3 cellular contexts compared by ENCODE assay signal in the genomic region with DNA sequence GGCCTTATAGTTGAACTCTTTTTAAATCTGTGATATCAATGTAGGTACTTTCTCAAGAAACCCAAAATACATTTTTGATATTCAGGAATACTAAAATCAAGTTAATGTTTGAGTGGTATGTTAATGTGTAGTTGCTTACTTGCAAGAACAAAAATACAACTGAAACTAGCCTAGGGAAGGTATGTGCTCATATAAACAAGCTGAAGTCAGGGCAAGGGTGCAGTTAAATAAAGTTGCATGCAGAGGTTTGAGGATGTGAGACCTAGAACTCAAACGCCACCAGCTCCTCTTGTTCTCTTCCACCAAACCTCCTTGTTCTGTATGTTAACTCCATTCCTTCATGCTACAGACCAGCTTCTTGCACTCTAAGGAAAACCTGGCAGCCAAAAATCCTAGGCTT.
"Had no signal": no experiment of that assay in that cellular context is flagged by ENCODE, and none has a peak within 500 bp of the region (broad histone marks: within the 10 kb centered on the region; RNA-seq: fewer than 3 reads in every experiment).

No MANE protein-coding gene starts in this region.

- DNase-seq: GDM1, GF-D8 had no signal

- H3K4me3 ChIP-seq: GM12878 had no signal

- ATAC-seq: GM12878 had no signal
